8 cellular contexts compared by ENCODE assay signal in genomic region chr2:158179660-158180059, GRCh38.
DNase-seq lines count a peak whose midpoint lies in the region; ATAC-seq lines count a peak whose summit lies in the region.

No MANE protein-coding gene starts in this region.

- peak; percentile 42 for DNase-seq in ACHN
- peak; percentile 34 to 43 for DNase-seq in NOMO-1 (lab: John Stamatoyannopoulos, UW; ENCODE audit: unreplicated experiment in 2 of 2)
- peak; percentile 45 for DNase-seq in globus pallidus (ENCODE audit: low spot score)
- DNase-seq in dedifferentiated amniotic fluid mesenchymal stem cell (ENCODE audit: extremely low spot score) = no peak
- DNase-seq in NCI-H1048 (lab: John Stamatoyannopoulos, UW) = no peak

- in situ Hi-C loops in ACHN (cut with HindIII; ENCODE audit: low pct_ligation_motif_present, low pct_unique_long_range_greater_than_20kb, low sequenced_read_pairs) = no loop called here

- ATAC-seq in GM18868 (IDR thresholded peaks at IDR 0.05; ENCODE audit: unreplicated experiment) (peak; percentile 69), GM19397 (IDR thresholded peaks at IDR 0.05; ENCODE audit: unreplicated experiment) (no peak), HG02970 (IDR thresholded peaks at IDR 0.05; ENCODE audit: low FRiP score, unreplicated experiment) (no peak)

Comparison
In these comparisons a context has a peak if more than half of its experiments do, and no peak if none do; other contexts are left out.
1. DNase-seq: peak in ACHN (single experiment), NOMO-1 (2 of 2) and globus pallidus (single experiment); none in dedifferentiated amniotic fluid mesenchymal stem cell (single experiment) and NCI-H1048 (single experiment).